Comparison of ENCODE assay signal across 1 cellular context in the genomic region with DNA sequence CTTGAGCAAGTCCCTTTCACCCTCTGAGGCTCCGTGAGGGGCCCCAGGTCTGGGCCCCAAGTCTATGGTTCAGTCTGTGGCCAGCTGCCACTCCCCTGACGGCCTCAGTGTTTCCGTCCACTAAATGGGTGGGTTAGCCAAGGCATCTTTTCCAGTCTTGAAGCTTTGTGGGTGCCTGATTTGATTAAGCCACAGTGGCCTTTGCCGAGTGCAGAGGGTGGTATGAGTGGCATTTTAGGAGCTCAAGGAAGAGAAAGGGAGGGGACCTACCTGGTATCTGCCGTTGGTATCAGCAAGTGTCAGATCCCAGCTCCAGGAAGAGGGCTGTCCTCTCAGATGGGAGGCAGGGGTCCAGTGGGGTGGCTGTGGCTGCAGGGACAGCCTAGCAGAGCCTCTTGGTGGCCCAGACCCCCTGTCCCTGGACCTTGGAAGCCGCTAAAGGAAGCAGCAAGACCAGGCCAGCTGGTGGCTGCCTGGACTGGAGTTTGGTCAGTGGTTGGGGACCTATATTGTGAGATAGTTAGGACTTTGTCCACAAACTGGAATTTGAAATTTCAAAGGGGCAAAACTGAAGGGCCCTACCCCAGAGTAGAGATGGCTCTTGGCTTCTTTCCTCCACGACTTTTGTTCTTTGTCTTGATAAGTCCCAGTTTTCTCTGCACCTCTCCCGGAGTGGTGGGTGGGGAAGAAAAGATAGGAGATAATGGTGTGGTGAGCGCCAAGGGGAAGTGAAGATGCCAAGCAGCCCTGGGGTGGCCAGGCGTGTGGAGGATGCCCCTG.
TF ChIP-seq lines count a peak whose summit lies in the region.

No MANE protein-coding gene starts in this region.

TF ChIP-seq in HepG2, 621 proteins besides CTCF, POLR2A, EP300 and RAD21 (continued from another document and continues in another):
- TF ChIP-seq ZNF44 (CRISPR knock-in tag; IDR thresholded peaks at IDR 0.05) (no peak; the same call in none of the 2 replicates), ZNF143 (CRISPR knock-in tag; IDR thresholded peaks at IDR 0.05) (peak; percentile 21; the same call in 1 of the 2 replicates), ZNF280B (CRISPR knock-in tag; IDR thresholded peaks at IDR 0.05; ENCODE audit: borderline replicate concordance) (no peak), ZHX2 (IDR thresholded peaks at IDR 0.05; ENCODE audit: low read depth) (no peak), ZHX2 (CRISPR knock-in tag; IDR thresholded peaks at IDR 0.05; ENCODE audit: borderline replicate concordance) (no peak), XBP1 (CRISPR knock-in tag; IDR thresholded peaks at IDR 0.05) (no peak), PCBP2 (optimal IDR thresholded peaks at IDR 0.05; ENCODE audit: low read depth, low read length, poor library complexity, severe bottlenecking) (no peak), ZNF761 (CRISPR knock-in tag; conservative IDR thresholded peaks at IDR 0.05) (no peak), POLR2AphosphoS5 (IDR thresholded peaks at IDR 0.05; ENCODE audit: low read depth, low read length) (peak; percentile 67), POLR2AphosphoS2 (IDR thresholded peaks at IDR 0.05; ENCODE audit: low read depth, low read length) (no peak), PHF5A (CRISPR knock-in tag; IDR thresholded peaks at IDR 0.05; ENCODE audit: low read depth, unreplicated experiment) (no peak), MAFG (CRISPR knock-in tag; IDR thresholded peaks at IDR 0.05) (no peak), ZSCAN25 (CRISPR knock-in tag; IDR thresholded peaks at IDR 0.05) (no peak), ZNF597 (CRISPR knock-in tag; IDR thresholded peaks at IDR 0.05) (no peak), NFAT5 (CRISPR knock-in tag; IDR thresholded peaks at IDR 0.05) (no peak), AGO2 (optimal IDR thresholded peaks at IDR 0.05; ENCODE audit: low read depth, low read length) (peak; percentile 64), ZNF235 (CRISPR knock-in tag; IDR thresholded peaks at IDR 0.05; ENCODE audit: borderline replicate concordance) (no peak), MBD4 (IDR thresholded peaks at IDR 0.05; ENCODE audit: borderline replicate concordance, low read length) (no peak)
- TF ChIP-seq, protein P1, sequence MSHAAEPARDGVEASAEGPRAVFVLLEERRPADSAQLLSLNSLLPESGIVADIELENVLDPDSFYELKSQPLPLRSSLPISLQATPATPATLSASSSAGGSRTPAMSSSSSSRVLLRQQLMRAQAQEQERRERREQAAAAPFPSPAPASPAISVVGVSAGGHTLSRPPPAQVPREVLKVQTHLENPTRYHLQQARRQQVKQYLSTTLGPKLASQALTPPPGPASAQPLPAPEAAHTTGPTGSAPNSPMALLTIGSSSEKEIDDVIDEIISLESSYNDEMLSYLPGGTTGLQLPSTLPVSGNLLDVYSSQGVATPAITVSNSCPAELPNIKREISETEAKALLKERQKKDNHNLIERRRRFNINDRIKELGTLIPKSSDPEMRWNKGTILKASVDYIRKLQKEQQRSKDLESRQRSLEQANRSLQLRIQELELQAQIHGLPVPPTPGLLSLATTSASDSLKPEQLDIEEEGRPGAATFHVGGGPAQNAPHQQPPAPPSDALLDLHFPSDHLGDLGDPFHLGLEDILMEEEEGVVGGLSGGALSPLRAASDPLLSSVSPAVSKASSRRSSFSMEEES (CRISPR knock-in tag; IDR thresholded peaks at IDR 0.05): no peak
- TF ChIP-seq, protein P2, sequence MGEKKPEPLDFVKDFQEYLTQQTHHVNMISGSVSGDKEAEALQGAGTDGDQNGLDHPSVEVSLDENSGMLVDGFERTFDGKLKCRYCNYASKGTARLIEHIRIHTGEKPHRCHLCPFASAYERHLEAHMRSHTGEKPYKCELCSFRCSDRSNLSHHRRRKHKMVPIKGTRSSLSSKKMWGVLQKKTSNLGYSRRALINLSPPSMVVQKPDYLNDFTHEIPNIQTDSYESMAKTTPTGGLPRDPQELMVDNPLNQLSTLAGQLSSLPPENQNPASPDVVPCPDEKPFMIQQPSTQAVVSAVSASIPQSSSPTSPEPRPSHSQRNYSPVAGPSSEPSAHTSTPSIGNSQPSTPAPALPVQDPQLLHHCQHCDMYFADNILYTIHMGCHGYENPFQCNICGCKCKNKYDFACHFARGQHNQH (CRISPR knock-in tag; IDR thresholded peaks at IDR 0.05): no peak
- TF ChIP-seq, protein P3, sequence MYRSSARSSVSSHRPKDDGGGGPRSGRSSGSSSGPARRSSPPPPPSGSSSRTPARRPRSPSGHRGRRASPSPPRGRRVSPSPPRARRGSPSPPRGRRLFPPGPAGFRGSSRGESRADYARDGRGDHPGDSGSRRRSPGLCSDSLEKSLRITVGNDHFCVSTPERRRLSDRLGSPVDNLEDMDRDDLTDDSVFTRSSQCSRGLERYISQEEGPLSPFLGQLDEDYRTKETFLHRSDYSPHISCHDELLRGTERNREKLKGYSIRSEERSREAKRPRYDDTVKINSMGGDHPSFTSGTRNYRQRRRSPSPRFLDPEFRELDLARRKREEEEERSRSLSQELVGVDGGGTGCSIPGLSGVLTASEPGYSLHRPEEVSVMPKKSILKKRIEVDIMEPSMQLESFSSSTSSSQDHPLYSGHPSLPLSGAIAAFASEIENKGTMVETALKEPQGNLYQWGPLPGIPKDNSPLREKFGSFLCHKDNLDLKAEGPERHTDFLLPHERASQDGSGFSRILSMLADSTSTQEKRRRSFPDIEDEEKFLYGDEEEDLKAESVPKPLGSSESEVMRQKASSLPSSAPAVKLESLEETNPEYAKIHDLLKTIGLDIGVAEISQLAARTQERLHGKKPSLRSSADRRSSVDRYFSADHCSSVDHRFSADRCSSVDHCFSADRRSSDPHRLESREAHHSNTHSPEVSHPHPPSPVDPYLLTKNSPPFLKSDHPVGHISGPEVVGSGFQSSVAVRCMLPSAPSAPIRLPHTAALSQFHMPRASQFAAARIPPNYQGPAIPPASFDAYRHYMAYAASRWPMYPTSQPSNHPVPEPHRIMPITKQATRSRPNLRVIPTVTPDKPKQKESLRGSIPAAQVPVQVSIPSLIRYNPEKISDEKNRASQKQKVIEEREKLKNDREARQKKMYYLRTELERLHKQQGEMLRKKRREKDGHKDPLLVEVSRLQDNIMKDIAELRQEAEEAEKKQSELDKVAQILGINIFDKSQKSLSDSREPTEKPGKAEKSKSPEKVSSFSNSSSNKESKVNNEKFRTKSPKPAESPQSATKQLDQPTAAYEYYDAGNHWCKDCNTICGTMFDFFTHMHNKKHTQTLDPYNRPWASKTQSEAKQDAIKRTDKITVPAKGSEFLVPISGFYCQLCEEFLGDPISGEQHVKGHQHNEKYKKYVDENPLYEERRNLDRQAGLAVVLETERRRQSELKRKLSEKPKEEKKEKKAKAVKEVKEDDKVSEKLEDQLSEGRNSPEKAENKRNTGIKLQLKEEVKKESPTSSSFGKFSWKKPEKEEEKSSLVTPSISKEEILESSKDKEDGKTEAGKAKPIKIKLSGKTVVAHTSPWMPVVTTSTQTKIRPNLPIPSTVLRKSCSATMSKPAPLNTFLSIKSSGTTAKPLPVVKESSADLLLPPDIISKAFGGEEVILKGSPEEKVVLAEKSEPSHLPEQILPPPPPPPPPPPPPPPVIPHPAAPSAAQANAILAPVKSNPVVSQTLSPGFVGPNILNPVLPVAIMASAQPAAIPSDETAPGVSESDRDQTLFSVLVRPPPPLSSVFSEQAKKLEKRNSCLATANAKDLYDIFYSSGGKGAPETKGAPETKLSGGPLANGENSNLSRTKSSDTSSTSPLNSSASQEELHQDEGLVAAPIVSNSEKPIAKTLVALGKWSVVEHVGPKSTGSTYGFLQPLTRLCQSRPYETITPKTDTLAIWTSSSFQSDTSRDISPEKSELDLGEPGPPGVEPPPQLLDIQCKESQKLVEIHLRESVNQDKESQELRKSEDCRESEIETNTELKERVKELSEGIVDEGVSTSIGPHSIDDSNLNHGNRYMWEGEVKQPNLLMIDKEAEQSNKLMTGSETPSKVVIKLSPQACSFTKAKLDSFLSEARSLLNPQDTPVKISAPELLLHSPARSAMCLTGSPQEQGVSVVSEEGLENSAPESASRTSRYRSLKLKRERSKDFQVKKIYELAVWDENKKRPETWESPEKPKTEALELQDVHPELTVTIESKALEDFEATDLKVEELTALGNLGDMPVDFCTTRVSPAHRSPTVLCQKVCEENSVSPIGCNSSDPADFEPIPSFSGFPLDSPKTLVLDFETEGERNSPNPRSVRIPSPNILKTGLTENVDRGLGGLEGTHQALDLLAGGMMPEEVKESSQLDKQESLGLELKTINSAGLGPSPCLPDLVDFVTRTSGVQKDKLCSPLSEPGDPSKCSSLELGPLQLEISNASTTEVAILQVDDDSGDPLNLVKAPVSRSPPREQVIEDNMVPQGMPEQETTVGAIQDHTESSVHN (CRISPR knock-in tag; IDR thresholded peaks at IDR 0.05): 0 out of 2 replicates have a peak, but pooled peaks have one; percentile 12
